Comparison of ENCODE assay signal across 26 cellular contexts in the genomic region with DNA sequence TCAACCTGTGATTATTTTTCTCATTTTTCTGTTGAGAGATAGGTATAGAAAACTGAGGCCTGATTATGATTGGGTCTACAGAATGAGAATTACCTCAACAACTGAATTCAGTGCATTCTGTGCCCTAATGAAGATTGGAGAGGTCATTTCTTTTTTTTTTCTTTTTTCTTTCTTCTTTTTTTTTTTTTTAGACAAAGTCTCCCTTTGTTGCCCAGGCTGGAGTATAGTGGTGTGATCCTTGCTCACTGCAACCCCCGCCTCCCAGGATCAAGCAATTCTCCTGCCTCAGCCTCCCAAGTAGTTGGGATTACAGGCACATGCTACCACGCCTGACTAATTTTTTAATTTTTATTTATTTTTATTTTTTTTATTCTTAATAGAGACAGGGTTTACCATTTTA.
"Had no signal": no experiment of that assay in that cellular context is flagged by ENCODE, and none has a peak within 500 bp of the region (broad histone marks: within the 10 kb centered on the region; RNA-seq: fewer than 3 reads in every experiment).

No MANE protein-coding gene starts in this region.

- H3K9me3 ChIP-seq: colonic mucosa, esophagus muscularis mucosa, gastroesophageal sphincter, heart right ventricle had no signal

- H3K4me1 ChIP-seq: colonic mucosa, esophagus muscularis mucosa, foreskin keratinocyte, gastroesophageal sphincter, heart right ventricle had no signal

- H3K27me3 Mint-ChIP-seq: activated CD4-positive, alpha-beta memory T cell treated with anti-CD3 and anti-CD28 coated beads for 36 hours; activated CD4-positive, alpha-beta T cell treated with anti-CD3 and anti-CD28 coated beads for 36 hours; activated CD4-positive, alpha-beta T cell treated with anti-CD3 and anti-CD28 coated beads, Interleukin-2, amount 10 ng/mL, durations not matched to agents 24 days and 14 days; activated CD8-positive, alpha-beta memory T cell treated with anti-CD3 and anti-CD28 coated beads, Interleukin-2, amount 10 ng/mL, durations not matched to agents 7 days and 5 days; activated naive CD4-positive, alpha-beta T cell treated with anti-CD3 and anti-CD28 coated beads, Interleukin-2, amount 10 ng/mL, durations not matched to agents 7 days and 5 days; activated naive CD8-positive, alpha-beta T cell treated with anti-CD3 and anti-CD28 coated beads, Interleukin-2, amount 10 ng/mL, durations not matched to agents 7 days and 5 days; activated T-cell treated with anti-CD3 and anti-CD28 coated beads, Interleukin-2, amount 50 U/mL, for 24 hours had no signal

- DNase-seq: activated CD4-positive, alpha-beta memory T cell treated with anti-CD3 and anti-CD28 coated beads for 36 hours; activated CD4-positive, alpha-beta T cell treated with anti-CD3 and anti-CD28 coated beads for 36 hours; activated CD4-positive, alpha-beta T cell treated with anti-CD3 and anti-CD28 coated beads, Interleukin-2, amount 10 ng/mL, durations not matched to agents 24 days and 14 days; activated CD4-positive, CD25-positive, alpha-beta regulatory T cell; activated CD4-positive, CD25-positive, alpha-beta regulatory T cell treated with anti-CD3 and anti-CD28 coated beads, Interleukin-2, amount 50 U/mL, for 72 hours; activated CD8-positive, alpha-beta memory T cell treated with anti-CD3 and anti-CD28 coated beads, Interleukin-2, amount 10 ng/mL, durations not matched to agents 7 days and 5 days; activated CD8-positive, alpha-beta memory T cell treated with anti-CD3 and anti-CD28 coated beads, Interleukin-2, amount 50 U/mL, for 4 hours; activated CD8-positive, alpha-beta T cell treated with anti-CD3 and anti-CD28 coated beads, Interleukin-2, amount 10 ng/mL, durations not matched to agents 7 days and 5 days; activated gamma-delta T cell; activated naive CD4-positive, alpha-beta T cell; activated naive CD4-positive, alpha-beta T cell treated with anti-CD3 and anti-CD28 coated beads, Interleukin-2, amount 10 ng/mL, durations not matched to agents 7 days and 5 days; activated naive CD8-positive, alpha-beta T cell treated with anti-CD3 and anti-CD28 coated beads, Interleukin-2, amount 10 ng/mL, durations not matched to agents 7 days and 5 days; activated T-cell treated with anti-CD3 and anti-CD28 coated beads, Interleukin-2, amount 50 U/mL, for 24 hours; activated T-cell treated with anti-CD3 and anti-CD28 coated beads, Interleukin-2, amount 50 U/mL, for 72 hours; brain microvascular endothelial cell; colonic mucosa; effector CD4-positive, alpha-beta T cell; effector memory CD8-positive, alpha-beta T cell; erythroblast; foreskin keratinocyte; heart right ventricle; T-helper 2 cell had no signal

- ATAC-seq: activated CD4-positive, alpha-beta T cell treated with anti-CD3 and anti-CD28 coated beads for 36 hours; activated CD8-positive, alpha-beta memory T cell treated with anti-CD3 and anti-CD28 coated beads, Interleukin-2, amount 10 ng/mL, durations not matched to agents 7 days and 5 days; activated CD8-positive, alpha-beta T cell treated with anti-CD3 and anti-CD28 coated beads, Interleukin-2, amount 10 ng/mL, durations not matched to agents 7 days and 5 days; activated naive CD4-positive, alpha-beta T cell treated with anti-CD3 and anti-CD28 coated beads, Interleukin-2, amount 50 U/mL, for 72 hours; activated T-cell treated with anti-CD3 and anti-CD28 coated beads, Interleukin-2, amount 50 U/mL, for 72 hours; effector memory CD8-positive, alpha-beta T cell; foreskin keratinocyte; gastroesophageal sphincter; heart right ventricle had no signal

- H3K36me3 ChIP-seq: brain microvascular endothelial cell, colonic mucosa, esophagus muscularis mucosa, gastroesophageal sphincter, heart right ventricle had no signal

- H3K27me3 ChIP-seq: brain microvascular endothelial cell, colonic mucosa, esophagus muscularis mucosa, foreskin keratinocyte, gastroesophageal sphincter, heart right ventricle had no signal

- H3K36me3 Mint-ChIP-seq: activated CD4-positive, alpha-beta memory T cell treated with anti-CD3 and anti-CD28 coated beads for 36 hours; activated CD8-positive, alpha-beta memory T cell treated with anti-CD3 and anti-CD28 coated beads, Interleukin-2, amount 10 ng/mL, durations not matched to agents 7 days and 5 days; activated naive CD4-positive, alpha-beta T cell treated with anti-CD3 and anti-CD28 coated beads, Interleukin-2, amount 10 ng/mL, durations not matched to agents 7 days and 5 days; activated naive CD8-positive, alpha-beta T cell treated with anti-CD3 and anti-CD28 coated beads, Interleukin-2, amount 10 ng/mL, durations not matched to agents 7 days and 5 days had no signal

- H3K9me3 Mint-ChIP-seq: activated CD4-positive, alpha-beta memory T cell treated with anti-CD3 and anti-CD28 coated beads for 36 hours; activated naive CD4-positive, alpha-beta T cell treated with anti-CD3 and anti-CD28 coated beads, Interleukin-2, amount 10 ng/mL, durations not matched to agents 7 days and 5 days; activated T-cell treated with anti-CD3 and anti-CD28 coated beads, Interleukin-2, amount 50 U/mL, for 72 hours; dendritic cell treated with granulocyte-macrophage colony-stimulating factor and Interleukin-4, amounts not matched to agents 40 ng/mL and 50 ng/mL, for 4 days; effector memory CD8-positive, alpha-beta T cell had no signal

- H3K4me3 Mint-ChIP-seq: activated CD4-positive, alpha-beta memory T cell treated with anti-CD3 and anti-CD28 coated beads for 36 hours; activated CD4-positive, alpha-beta T cell treated with anti-CD3 and anti-CD28 coated beads for 36 hours; activated CD4-positive, alpha-beta T cell treated with anti-CD3 and anti-CD28 coated beads, Interleukin-2, amount 10 ng/mL, durations not matched to agents 24 days and 14 days; activated CD8-positive, alpha-beta memory T cell treated with anti-CD3 and anti-CD28 coated beads, Interleukin-2, amount 10 ng/mL, durations not matched to agents 7 days and 5 days; activated CD8-positive, alpha-beta T cell treated with anti-CD3 and anti-CD28 coated beads, Interleukin-2, amount 10 ng/mL, durations not matched to agents 7 days and 5 days; activated naive CD4-positive, alpha-beta T cell treated with anti-CD3 and anti-CD28 coated beads, Interleukin-2, amount 10 ng/mL, durations not matched to agents 7 days and 5 days; activated naive CD8-positive, alpha-beta T cell treated with anti-CD3 and anti-CD28 coated beads, Interleukin-2, amount 10 ng/mL, durations not matched to agents 7 days and 5 days; activated T-cell treated with anti-CD3 and anti-CD28 coated beads, Interleukin-2, amount 50 U/mL, for 24 hours; activated T-cell treated with anti-CD3 and anti-CD28 coated beads, Interleukin-2, amount 50 U/mL, for 72 hours; dendritic cell treated with granulocyte-macrophage colony-stimulating factor and Interleukin-4, amounts not matched to agents 40 ng/mL and 50 ng/mL, for 4 days; effector memory CD8-positive, alpha-beta T cell had no signal

- H3K27ac ChIP-seq: brain microvascular endothelial cell, colonic mucosa, esophagus muscularis mucosa, foreskin keratinocyte, gastroesophageal sphincter, heart right ventricle had no signal

- H3K4me3 ChIP-seq: colonic mucosa, esophagus muscularis mucosa, gastroesophageal sphincter, heart right ventricle had no signal

- H3K4me1 Mint-ChIP-seq: activated CD4-positive, alpha-beta T cell treated with anti-CD3 and anti-CD28 coated beads, Interleukin-2, amount 10 ng/mL, durations not matched to agents 24 days and 14 days; activated CD8-positive, alpha-beta memory T cell treated with anti-CD3 and anti-CD28 coated beads, Interleukin-2, amount 10 ng/mL, durations not matched to agents 7 days and 5 days; activated naive CD4-positive, alpha-beta T cell treated with anti-CD3 and anti-CD28 coated beads, Interleukin-2, amount 10 ng/mL, durations not matched to agents 7 days and 5 days had no signal

- H3K27ac Mint-ChIP-seq: activated CD4-positive, alpha-beta memory T cell treated with anti-CD3 and anti-CD28 coated beads for 36 hours; activated CD4-positive, alpha-beta T cell treated with anti-CD3 and anti-CD28 coated beads for 36 hours; activated CD4-positive, alpha-beta T cell treated with anti-CD3 and anti-CD28 coated beads, Interleukin-2, amount 10 ng/mL, durations not matched to agents 24 days and 14 days; activated CD8-positive, alpha-beta memory T cell treated with anti-CD3 and anti-CD28 coated beads, Interleukin-2, amount 10 ng/mL, durations not matched to agents 7 days and 5 days; activated CD8-positive, alpha-beta T cell treated with anti-CD3 and anti-CD28 coated beads, Interleukin-2, amount 10 ng/mL, durations not matched to agents 7 days and 5 days; activated naive CD4-positive, alpha-beta T cell treated with anti-CD3 and anti-CD28 coated beads, Interleukin-2, amount 10 ng/mL, durations not matched to agents 7 days and 5 days; activated naive CD4-positive, alpha-beta T cell treated with anti-CD3 and anti-CD28 coated beads, Interleukin-2, amount 50 U/mL, for 72 hours; activated naive CD8-positive, alpha-beta T cell treated with anti-CD3 and anti-CD28 coated beads, Interleukin-2, amount 10 ng/mL, durations not matched to agents 7 days and 5 days; activated T-cell treated with anti-CD3 and anti-CD28 coated beads, Interleukin-2, amount 50 U/mL, for 24 hours; activated T-cell treated with anti-CD3 and anti-CD28 coated beads, Interleukin-2, amount 50 U/mL, for 72 hours; dendritic cell treated with granulocyte-macrophage colony-stimulating factor and Interleukin-4, amounts not matched to agents 40 ng/mL and 50 ng/mL, for 4 days; effector memory CD8-positive, alpha-beta T cell had no signal
